In genomic region chr16:10039220-10040096, GRCh38 we compare ENCODE assay signal across 9 cellular contexts.
DNase-seq lines count a peak whose midpoint lies in the region; ATAC-seq and TF ChIP-seq lines count a peak whose summit lies in the region.
"Had no signal": no experiment of that assay in that cellular context is flagged by ENCODE, and none has a peak within 500 bp of the region (broad histone marks: within the 10 kb centered on the region; RNA-seq: fewer than 3 reads in every experiment).

No MANE protein-coding gene starts in this region.

- peak overlapping the region; percentile 28 for H3K4me2 ChIP-seq in neural cell (ENCODE audit: low read length)

- H3K79me2 ChIP-seq in neural cell (replicated peaks; ENCODE audit: insufficient read depth, low read length): no peaks in the 10 kb centered on the region

- peaks cover 0 to 10% of the 10 kb centered on the region in 2 donors for H3K27me3 Mint-ChIP-seq in natural killer cell treated with Interleukin-12 subunit alpha and Interleukin-12 subunit beta and Interleukin-15 and Interleukin-18, amount 100 ng/mL, for 72 hours

- H3K9me2 ChIP-seq in neural cell (ENCODE audit: insufficient read depth, low read length): no peaks in the 10 kb centered on the region

- H3K27me3 ChIP-seq in neural cell (ENCODE audit: insufficient read depth, low read depth, low read length): no peaks in the 10 kb centered on the region

- H3K9me3 ChIP-seq in neural cell (ENCODE audit: low read length): no peaks in the 10 kb centered on the region

- H4K20me1 ChIP-seq in neural cell (ENCODE audit: insufficient read depth): no peaks in the 10 kb centered on the region

- no peak overlapping the region for H3K27ac Mint-ChIP-seq in natural killer cell treated with Interleukin-12 subunit alpha and Interleukin-12 subunit beta and Interleukin-15 and Interleukin-18, amount 100 ng/mL, for 72 hours

- H3K4me1 Mint-ChIP-seq in natural killer cell treated with Interleukin-12 subunit alpha and Interleukin-12 subunit beta and Interleukin-15 and Interleukin-18, amount 100 ng/mL, for 72 hours (ENCODE audit: low read depth in 2 of 2): peaks cover 0 to 2% of the 10 kb centered on the region in 2 donors

- no peaks in the 10 kb centered on the region for H3K9me3 Mint-ChIP-seq in natural killer cell treated with Interleukin-12 subunit alpha and Interleukin-12 subunit beta and Interleukin-15 and Interleukin-18, amount 100 ng/mL, for 72 hours

- no peak overlapping the region for H2AFZ ChIP-seq in neural cell (ENCODE audit: low read depth, low read length)

- no peaks in the 10 kb centered on the region for H3K36me3 ChIP-seq in neural cell (ENCODE audit: insufficient read depth, low read length)

- H3K36me3 Mint-ChIP-seq in natural killer cell treated with Interleukin-12 subunit alpha and Interleukin-12 subunit beta and Interleukin-15 and Interleukin-18, amount 100 ng/mL, for 72 hours: no peaks in the 10 kb centered on the region

- TF ChIP-seq CTCF in fibroblast of villous mesenchyme (IDR thresholded peaks at IDR 0.05; ENCODE audit: insufficient read depth, low read depth, low read length): no peak
- peak; percentile 76 for TF ChIP-seq CTCF in neural cell (IDR thresholded peaks at IDR 0.05; ENCODE audit: poor library complexity, severe bottlenecking)

- no peaks in the 10 kb centered on the region for H3F3A ChIP-seq in neural cell (ENCODE audit: insufficient read depth, low read length, poor library complexity, severe bottlenecking)

- TF ChIP-seq EP300 in neural cell (conservative IDR thresholded peaks at IDR 0.05; ENCODE audit: poor library complexity, severe bottlenecking): no peak

- peak overlapping the region; percentile 58 for H3K9ac ChIP-seq in neural cell (ENCODE audit: low read length)

- peak; percentile 58 for DNase-seq in DMS153 (lab: John Stamatoyannopoulos, UW)
- peak; percentile 13 for DNase-seq in NCI-H510A (lab: John Stamatoyannopoulos, UW)
- DNase-seq in fibroblast of villous mesenchyme (ENCODE audit: low read depth): peak; percentile 1
- DNase-seq in HCEC 1CT: no peak
- no peak for DNase-seq in SW480 (ENCODE audit: low spot score)
- DNase-seq in natural killer cell treated with Interleukin-12 subunit alpha and Interleukin-12 subunit beta and Interleukin-15 and Interleukin-18, amount 100 ng/mL, for 72 hours (ENCODE audit: low spot score): no peak
- DNase-seq: SHP77 had no signal

- peak; percentile 79 for TF ChIP-seq RAD21 in neural cell (conservative IDR thresholded peaks at IDR 0.05)

- H3K27ac ChIP-seq in neural cell (ENCODE audit: low read length): peak overlapping the region; percentile 5

- no peak overlapping the region for H3K4me3 ChIP-seq in fibroblast of villous mesenchyme (ENCODE audit: low read depth, low read length)
- peak overlapping the region; percentile 62 for H3K4me3 ChIP-seq in neural cell (ENCODE audit: low read length)

- ATAC-seq in GM21825 (IDR thresholded peaks at IDR 0.05; ENCODE audit: unreplicated experiment): no peak
- ATAC-seq in natural killer cell treated with Interleukin-12 subunit alpha and Interleukin-12 subunit beta and Interleukin-15 and Interleukin-18, amount 100 ng/mL, for 72 hours: no peak

- no peak overlapping the region for H3K4me3 Mint-ChIP-seq in natural killer cell treated with Interleukin-12 subunit alpha and Interleukin-12 subunit beta and Interleukin-15 and Interleukin-18, amount 100 ng/mL, for 72 hours

TF ChIP-seq in neural cell, 6 proteins besides CTCF, POLR2A, EP300 and RAD21:
- TF ChIP-seq, protein P1, sequence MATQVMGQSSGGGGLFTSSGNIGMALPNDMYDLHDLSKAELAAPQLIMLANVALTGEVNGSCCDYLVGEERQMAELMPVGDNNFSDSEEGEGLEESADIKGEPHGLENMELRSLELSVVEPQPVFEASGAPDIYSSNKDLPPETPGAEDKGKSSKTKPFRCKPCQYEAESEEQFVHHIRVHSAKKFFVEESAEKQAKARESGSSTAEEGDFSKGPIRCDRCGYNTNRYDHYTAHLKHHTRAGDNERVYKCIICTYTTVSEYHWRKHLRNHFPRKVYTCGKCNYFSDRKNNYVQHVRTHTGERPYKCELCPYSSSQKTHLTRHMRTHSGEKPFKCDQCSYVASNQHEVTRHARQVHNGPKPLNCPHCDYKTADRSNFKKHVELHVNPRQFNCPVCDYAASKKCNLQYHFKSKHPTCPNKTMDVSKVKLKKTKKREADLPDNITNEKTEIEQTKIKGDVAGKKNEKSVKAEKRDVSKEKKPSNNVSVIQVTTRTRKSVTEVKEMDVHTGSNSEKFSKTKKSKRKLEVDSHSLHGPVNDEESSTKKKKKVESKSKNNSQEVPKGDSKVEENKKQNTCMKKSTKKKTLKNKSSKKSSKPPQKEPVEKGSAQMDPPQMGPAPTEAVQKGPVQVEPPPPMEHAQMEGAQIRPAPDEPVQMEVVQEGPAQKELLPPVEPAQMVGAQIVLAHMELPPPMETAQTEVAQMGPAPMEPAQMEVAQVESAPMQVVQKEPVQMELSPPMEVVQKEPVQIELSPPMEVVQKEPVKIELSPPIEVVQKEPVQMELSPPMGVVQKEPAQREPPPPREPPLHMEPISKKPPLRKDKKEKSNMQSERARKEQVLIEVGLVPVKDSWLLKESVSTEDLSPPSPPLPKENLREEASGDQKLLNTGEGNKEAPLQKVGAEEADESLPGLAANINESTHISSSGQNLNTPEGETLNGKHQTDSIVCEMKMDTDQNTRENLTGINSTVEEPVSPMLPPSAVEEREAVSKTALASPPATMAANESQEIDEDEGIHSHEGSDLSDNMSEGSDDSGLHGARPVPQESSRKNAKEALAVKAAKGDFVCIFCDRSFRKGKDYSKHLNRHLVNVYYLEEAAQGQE (IDR thresholded peaks at IDR 0.05; ENCODE audit: borderline replicate concordance): no peak
- TF ChIP-seq TAF1 (IDR thresholded peaks at IDR 0.05; ENCODE audit: low read depth) (peak; percentile 61), SMC3 (conservative IDR thresholded peaks at IDR 0.05; ENCODE audit: poor library complexity) (peak; percentile 71)

Comparison
In these comparisons a context has a peak if more than half of its experiments do, and no peak if none do; other contexts are left out.
1. DNase-seq: peak in DMS153 (single experiment), NCI-H510A (single experiment) and fibroblast of villous mesenchyme (single experiment); none in HCEC 1CT (single experiment), SW480 (single experiment) and natural killer cell treated with Interleukin-12 subunit alpha and Interleukin-12 subunit beta and Interleukin-15 and Interleukin-18, amount 100 ng/mL, for 72 hours (single experiment).